8 cellular contexts compared by ENCODE assay signal in genomic region chr17:63622571-63623390, GRCh38. TPM values are rescaled to one million over a fixed set of nuclear protein-coding genes. Genes with fewer than 3 reads are reported as not detected.
DNase-seq lines count a peak whose midpoint lies in the region; ATAC-seq and TF ChIP-seq lines count a peak whose summit lies in the region.

No MANE protein-coding gene starts in this region.

- H3K4me1 ChIP-seq in OCI-LY1 (ENCODE audit: insufficient read depth, low read length, severe bottlenecking) (peaks cover 20% of the 10 kb centered on the region), esophagus squamous epithelium (peaks cover 20 to 54% (median 35%) of the 10 kb centered on the region in 3 donors), muscle layer of colon (ENCODE audit: insufficient read depth, low read length) (peaks cover 42% of the 10 kb centered on the region)

- H3K9ac ChIP-seq in OCI-LY1 (ENCODE audit: low read length) (peak overlapping the region; percentile 56), muscle layer of colon (ENCODE audit: low read length) (peak overlapping the region; percentile 22)

- H3K79me2 ChIP-seq in OCI-LY1 (ENCODE audit: insufficient read depth, low read length), result no peaks in the 10 kb centered on the region

- no peaks in the 10 kb centered on the region for H3K9me3 ChIP-seq in OCI-LY1 (ENCODE audit: low read length)
- H3K9me3 ChIP-seq in esophagus squamous epithelium, result no peaks in the 10 kb centered on the region
- H3K9me3 ChIP-seq in muscle layer of colon (ENCODE audit: low read length), result no peaks in the 10 kb centered on the region

- no peaks in the 10 kb centered on the region for H3K27me3 Mint-ChIP-seq in activated T-cell treated with anti-CD3 and anti-CD28 coated beads, Interleukin-2, amount 50 U/mL, for 72 hours (ENCODE audit: low read depth)

- peak overlapping the region; percentile 98 to 99 for H3K4me3 Mint-ChIP-seq in activated T-cell treated with anti-CD3 and anti-CD28 coated beads, Interleukin-2, amount 50 U/mL, for 72 hours

- H3K27me3 ChIP-seq in OCI-LY1 (ENCODE audit: insufficient read depth, low read length) (no peaks in the 10 kb centered on the region), esophagus squamous epithelium (no peaks in the 10 kb centered on the region), muscle layer of colon (ENCODE audit: control insufficient read depth in 1 of 2, insufficient read depth in 2 of 2, low read length in 2 of 2) (no peaks in the 10 kb centered on the region)

- no peaks in the 10 kb centered on the region for H4K20me1 ChIP-seq in OCI-LY1 (ENCODE audit: insufficient read depth, low read length)

- peaks cover 2% of the 10 kb centered on the region in 2 donors for H3K36me3 Mint-ChIP-seq in activated T-cell treated with anti-CD3 and anti-CD28 coated beads, Interleukin-2, amount 50 U/mL, for 72 hours (ENCODE audit: insufficient read depth in 2 of 2)

- H3K27ac ChIP-seq in OCI-LY1 (ENCODE audit: low read depth, low read length, poor library complexity, severe bottlenecking) (no peak overlapping the region), esophagus squamous epithelium (peak overlapping the region; percentile 89 to 99 (median 94)), muscle layer of colon (ENCODE audit: low read depth, low read length) (peak overlapping the region; percentile 89)

- peak overlapping the region; percentile 66 for H3K4me3 ChIP-seq in OCI-LY1 (ENCODE audit: low read depth, low read length, poor library complexity, severe bottlenecking)
- H3K4me3 ChIP-seq in esophagus squamous epithelium, result peak overlapping the region; percentile 68 to 89 (median 77)
- H3K4me3 ChIP-seq in muscle layer of colon (ENCODE audit: low read depth in 1 of 2, low read length in 2 of 2), result peak overlapping the region; percentile 62 to 72

- no peaks in the 10 kb centered on the region for H3F3A ChIP-seq in OCI-LY1 (ENCODE audit: insufficient read depth, low read length)

- H3K9me3 Mint-ChIP-seq in activated T-cell treated with anti-CD3 and anti-CD28 coated beads, Interleukin-2, amount 50 U/mL, for 72 hours, result no peaks in the 10 kb centered on the region

- H2AFZ ChIP-seq in OCI-LY1 (ENCODE audit: low read length), result no peak overlapping the region

- H3K4me1 Mint-ChIP-seq in activated T-cell treated with anti-CD3 and anti-CD28 coated beads, Interleukin-2, amount 50 U/mL, for 72 hours (ENCODE audit: low read depth), result peaks cover 45% of the 10 kb centered on the region

- DNase-seq in Ammon's horn (ENCODE audit: low spot score) (peak; percentile 75), esophagus squamous epithelium (lab: John Stamatoyannopoulos, UW) (peak; percentile 12)
- DNase-seq in activated T-cell treated with anti-CD3 and anti-CD28 coated beads, Interleukin-2, amount 50 U/mL, for 72 hours, result peak; percentile 77 to 78
- DNase-seq in stimulated activated naive CD8-positive, alpha-beta T cell treated with anti-CD3 and anti-CD28 coated beads, Interleukin-15, Interleukin-2, amounts not matched to agents 100 U/mL and 50 U/mL, for 24 hours, result peak; percentile 75

- H3K36me3 ChIP-seq in OCI-LY1 (ENCODE audit: insufficient read depth, low read length) (no peaks in the 10 kb centered on the region), esophagus squamous epithelium (no peaks in the 10 kb centered on the region), muscle layer of colon (ENCODE audit: insufficient read depth, low read length) (no peaks in the 10 kb centered on the region)

- no peaks in the 10 kb centered on the region for H3K9me2 ChIP-seq in OCI-LY1 (ENCODE audit: low read depth, low read length)

- ATAC-seq in GM19043 (IDR thresholded peaks at IDR 0.05; ENCODE audit: low read depth, unreplicated experiment), result peak; percentile 16
- ATAC-seq in HG03354 (IDR thresholded peaks at IDR 0.05; ENCODE audit: poor library complexity, severe bottlenecking, unreplicated experiment), result peak; percentile 29
- peak; percentile 46 for ATAC-seq in activated T-cell treated with anti-CD3 and anti-CD28 coated beads, Interleukin-2, amount 50 U/mL, for 72 hours (replicated peaks in 1 of 2)
- peak; percentile 20 for ATAC-seq in stimulated activated naive CD8-positive, alpha-beta T cell treated with anti-CD3 and anti-CD28 coated beads, Interleukin-15, Interleukin-2, amounts not matched to agents 100 U/mL and 50 U/mL, for 24 hours

- WGBS in esophagus squamous epithelium, 2 donors, result 0% methylated on average over 11 to 23 of the region's 100 CpGs

- peak in 1 of 4 donors; percentile 44 for TF ChIP-seq POLR2A in esophagus squamous epithelium (IDR thresholded peaks at IDR 0.05)

- H3K4me2 ChIP-seq in OCI-LY1 (ENCODE audit: low read length), result peak overlapping the region; percentile 94

- intact Hi-C loops in esophagus squamous epithelium (cut with DNase I), result no loop called here

- H3K27ac Mint-ChIP-seq in activated T-cell treated with anti-CD3 and anti-CD28 coated beads, Interleukin-2, amount 50 U/mL, for 72 hours, result peak overlapping the region; percentile 92

- no peak for TF ChIP-seq CTCF in OCI-LY1 (IDR thresholded peaks at IDR 0.05; ENCODE audit: low read length)
- no peak for TF ChIP-seq CTCF in esophagus squamous epithelium (IDR thresholded peaks at IDR 0.05)

RNA-seq across cellular contexts. Expression of gene MAP3K3, which starts 0.6 kb away (rescaled TPM):
- 10 to 100 TPM; 34.9 to 46.8 TPM for total RNA-seq in activated T-cell treated with anti-CD3 and anti-CD28 coated beads, Interleukin-2, amount 50 U/mL, for 72 hours
- total RNA-seq in esophagus squamous epithelium, result 10 to 100 TPM; 14.0 to 38.9 (median 18.4) TPM

RNA-seq across cellular contexts. Expression of gene TACO1, which starts 22.1 kb away (rescaled TPM):
- total RNA-seq in activated T-cell treated with anti-CD3 and anti-CD28 coated beads, Interleukin-2, amount 50 U/mL, for 72 hours, result 10 to 100 TPM; 32.7 to 35.1 TPM
- total RNA-seq in esophagus squamous epithelium, result 10 to 100 TPM in 3 of 4 donors, 1 to 10 TPM in 1; 7.6 to 16.6 (median 12.7) TPM

Comparison
In these comparisons a context has a peak if more than half of its experiments do, and no peak if none do; other contexts are left out.
1. DNase-seq: peak in every context shown above with its lines; median percentile 78 in activated T-cell treated with anti-CD3 and anti-CD28 coated beads, Interleukin-2, amount 50 U/mL, for 72 hours; 75 in Ammon's horn; 75 in stimulated activated naive CD8-positive, alpha-beta T cell treated with anti-CD3 and anti-CD28 coated beads, Interleukin-15, Interleukin-2, amounts not matched to agents 100 U/mL and 50 U/mL, for 24 hours; 12 in esophagus squamous epithelium.